7 cellular contexts compared by ENCODE assay signal in genomic region chr10:68989317-68989990, GRCh38. TPM values are rescaled to one million over a fixed set of nuclear protein-coding genes. Genes with fewer than 3 reads are reported as not detected.
DNase-seq lines count a peak whose midpoint lies in the region; ATAC-seq and TF ChIP-seq lines count a peak whose summit lies in the region.

No MANE protein-coding gene starts in this region.

- H3K79me2 ChIP-seq in parathyroid adenoma = peaks cover 36% of the 10 kb centered on the region

- H3K36me3 ChIP-seq in SJCRH30 (peaks cover 5% of the 10 kb centered on the region; the same call in 1 of the 2 replicates), parathyroid adenoma (ENCODE audit: control insufficient read depth, insufficient read depth, low read length) (no peaks in the 10 kb centered on the region)

- peak in 1 of 2 experiments; percentile 35 for DNase-seq in SJCRH30
- peak; percentile 22 for DNase-seq in fibroblast of mammary gland (ENCODE audit: low read depth)
- DNase-seq in amniotic stem cell (lab: John Stamatoyannopoulos, UW) = no peak
- DNase-seq in occipital lobe (lab: John Stamatoyannopoulos, UW) = no peak

- H3K27ac ChIP-seq in SJCRH30 = no peak overlapping the region; the same call in 1 of the 2 replicates
- peak overlapping the region; percentile 89 for H3K27ac ChIP-seq in parathyroid adenoma

- H3K4me1 ChIP-seq in SJCRH30 = no peaks in the 10 kb centered on the region
- H3K4me1 ChIP-seq in parathyroid adenoma = peaks cover 10% of the 10 kb centered on the region

- no peak for TF ChIP-seq CTCF in fibroblast of mammary gland (conservative IDR thresholded peaks at IDR 0.05; ENCODE audit: control insufficient read depth, insufficient read depth, low read depth, low read length)
- no peak for TF ChIP-seq CTCF in parathyroid adenoma (IDR thresholded peaks at IDR 0.05)

- peak overlapping the region; percentile 74 for H2AFZ ChIP-seq in parathyroid adenoma

- H3K9me3 ChIP-seq in SJCRH30 (replicated peaks) (no peaks in the 10 kb centered on the region), parathyroid adenoma (ENCODE audit: control insufficient read depth, low read length) (no peaks in the 10 kb centered on the region)

- ATAC-seq in GM21515 (IDR thresholded peaks at IDR 0.05; ENCODE audit: unreplicated experiment) (peak; percentile 6), HG03045 (IDR thresholded peaks at IDR 0.05; ENCODE audit: unreplicated experiment) (no peak)

- H3K27me3 ChIP-seq in SJCRH30 = no peaks in the 10 kb centered on the region
- no peaks in the 10 kb centered on the region for H3K27me3 ChIP-seq in parathyroid adenoma (ENCODE audit: control insufficient read depth, insufficient read depth, low read length)

- H3K9ac ChIP-seq in parathyroid adenoma = peak overlapping the region; percentile 78

- H3K4me3 ChIP-seq in SJCRH30 = peak overlapping the region; percentile 80
- H3K4me3 ChIP-seq in fibroblast of mammary gland (ENCODE audit: control insufficient read depth, low read depth, low read length) = peak overlapping the region; percentile 95
- peak overlapping the region; percentile 98 for H3K4me3 ChIP-seq in parathyroid adenoma (ENCODE audit: low read depth, low read length)

- peak overlapping the region; percentile 73 for H3K4me2 ChIP-seq in parathyroid adenoma (ENCODE audit: low read length)

RNA-seq across cellular contexts. Expression of gene KIFBP, which starts 0.9 kb away (rescaled TPM):
- total RNA-seq in SJCRH30 (2014; rRNA removed; shearing (Covaris generic)) = 18.0 and 21.9 TPM in 2 replicates
- total RNA-seq in occipital lobe = 36.8 TPM

RNA-seq across cellular contexts. Expression of gene DDX21, which starts 33.5 kb away (rescaled TPM):
- total RNA-seq in SJCRH30 (2014; rRNA removed; shearing (Covaris generic)) = 91.2 and 96.9 TPM in 2 replicates
- total RNA-seq in occipital lobe = 49.4 TPM
